Comparison of ENCODE assay signal across 1 cellular context in the genomic region with DNA sequence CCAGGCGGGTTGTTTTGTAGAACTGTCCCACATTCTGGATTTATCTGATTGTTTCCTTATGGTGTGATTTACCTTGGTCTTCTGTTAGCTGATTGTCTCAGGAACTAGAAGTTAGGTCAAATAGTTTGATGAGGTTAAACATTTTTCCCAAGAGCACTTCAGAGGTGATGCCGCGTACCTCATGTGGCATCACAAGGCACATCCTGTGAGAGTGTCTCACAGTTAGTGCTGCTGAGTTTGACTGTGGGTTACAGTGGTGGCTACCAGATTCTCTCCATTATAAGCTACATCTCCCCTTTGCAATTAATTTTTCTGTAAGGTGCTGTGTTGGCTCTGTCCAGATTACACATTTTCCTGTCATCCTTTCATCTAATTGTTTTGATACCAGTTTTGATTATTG.
TF ChIP-seq lines count a peak whose summit lies in the region.

No MANE protein-coding gene starts in this region.

TF ChIP-seq in K562, 482 proteins besides CTCF, POLR2A, EP300 and RAD21:
- no peak for TF ChIP-seq GTF2A2 (tag; IDR thresholded peaks at IDR 0.05)
- TF ChIP-seq NCOA1 (IDR thresholded peaks at IDR 0.05; ENCODE audit: low read depth): no peak
- TF ChIP-seq ZNF133 (CRISPR knock-in tag; IDR thresholded peaks at IDR 0.05): no peak
- no peak for TF ChIP-seq YY1 (IDR thresholded peaks at IDR 0.05; ENCODE audit: borderline replicate concordance in 1 of 3, control insufficient read depth in 1 of 3, extremely low read depth in 1 of 3, insufficient read depth in 3 of 3, insufficient read length in 1 of 3, insufficient replicate concordance in 2 of 3, low read depth in 1 of 3, low read length in 2 of 3)
- TF ChIP-seq SRSF7 (optimal IDR thresholded peaks at IDR 0.05; ENCODE audit: low read depth, low read length): no peak
- no peak for TF ChIP-seq SRSF3 (IDR thresholded peaks at IDR 0.05; ENCODE audit: insufficient read depth, low read length)
